Comparison of ENCODE assay signal across 20 cellular contexts in genomic region chr2:129301431-129301913, GRCh38.
DNase-seq lines count a peak whose midpoint lies in the region; ATAC-seq, FAIRE-seq and TF ChIP-seq lines count a peak whose summit lies in the region.
"Had no signal": no experiment of that assay in that cellular context is flagged by ENCODE, and none has a peak within 500 bp of the region (broad histone marks: within the 10 kb centered on the region; RNA-seq: fewer than 3 reads in every experiment).

No MANE protein-coding gene starts in this region.

- FAIRE-seq in GM12878 (lab: Jason Lieb, UNC) = no peak
- FAIRE-seq: A549, colon had no signal

- 13% methylated on average over 5 of the region's 5 CpGs for WGBS in GM12878 (ENCODE audit: insufficient coverage, insufficient replicate concordance, low lambda C conversion rate, missing lambda C conversion rate)
- whole genome bisulfite sequencing in psoas muscle, 3 donors = 14 to 27% (median 25%) methylated on average over 5 of the region's 5 CpGs

- no peak overlapping the region for H3K4me2 ChIP-seq in GM12878 (ENCODE audit: control insufficient read depth, insufficient read depth)
- H3K4me2 ChIP-seq: A549 had no signal

- H3K27me3 ChIP-seq in GM12878 (replicated peaks in 1 of 2; ENCODE audit: control insufficient read depth in 2 of 2, insufficient read depth in 2 of 2, low read length in 1 of 2) (0 out of 4 replicates have a peak, but pooled peaks cover 0 to 2% of the 10 kb centered on the region in 2 experiments), right atrium auricular region (no peaks in the 10 kb centered on the region), psoas muscle (ENCODE audit: insufficient read depth in 3 of 3, low read length in 2 of 3) (no peaks in the 10 kb centered on the region)
- H3K27me3 ChIP-seq: adrenal gland, foreskin keratinocyte had no signal

- no peaks in the 10 kb centered on the region for H3K36me3 ChIP-seq in GM12878 (ENCODE audit: control insufficient read depth in 2 of 2, insufficient read depth in 2 of 2, low read length in 1 of 2)
- H3K36me3 ChIP-seq in right atrium auricular region = no peaks in the 10 kb centered on the region
- H3K36me3 ChIP-seq in psoas muscle (ENCODE audit: insufficient read depth in 1 of 2, low read depth in 1 of 2) = no peaks in the 10 kb centered on the region
- H3K36me3 ChIP-seq: adrenal gland, prostate gland had no signal

- no peak overlapping the region for H3K9ac ChIP-seq in GM12878 (ENCODE audit: control insufficient read depth, insufficient read depth, low read length)

- RAD21 ChIA-PET in GM12878 (lab: Charles Lee; ENCODE audit: unreplicated experiment) = no interaction called here

- DNase-seq in Ammon's horn (ENCODE audit: low spot score) = peak; percentile 71
- DNase-seq in GM12878 (ENCODE audit: low read depth, low spot score) = no peak
- peak; percentile 61 for DNase-seq in right atrium auricular region (ENCODE audit: low spot score)
- peak in 1 of 2 donors; percentile 57 for DNase-seq in psoas muscle
- DNase-seq in NCI-H510A (lab: John Stamatoyannopoulos, UW) = no peak
- DNase-seq in NCI-H1436 treated with DMSO at 0.1 percent for 48 hours (lab: John Stamatoyannopoulos, UW) = no peak
- no peak for DNase-seq in DMS153 treated with DMSO at 0.1 percent for 48 hours (lab: John Stamatoyannopoulos, UW; ENCODE audit: unreplicated experiment)
- DNase-seq: activated CD4-positive, alpha-beta T cell treated with anti-CD3 and anti-CD28 coated beads for 1 hour; DMS79 treated with DMSO at 0.1 percent for 48 hours; foreskin keratinocyte; natural killer cell; NCI-H1436; NCI-H2227 treated with DMSO at 0.1 percent for 48 hours had no signal

- no peak overlapping the region for H3K27ac ChIP-seq in GM12878 (ENCODE audit: control insufficient read depth, insufficient read depth)
- H3K27ac ChIP-seq in right atrium auricular region = peak overlapping the region; percentile 9 to 18
- peak overlapping the region; percentile 58 for H3K27ac ChIP-seq in psoas muscle
- H3K27ac ChIP-seq: A549, foreskin keratinocyte, prostate gland, SK-N-MC had no signal

- in situ Hi-C loops in GM12878 (cut with MboI) = no loop called here

- TF ChIP-seq POLR2A in GM12878 (IDR thresholded peaks at IDR 0.05; ENCODE audit: low read depth, low read length) = no peak

- intact Hi-C loops in GM12878 (cut with micrococcal nuclease; ENCODE audit: unreplicated experiment) (no loop called here), psoas muscle (cut with DNase I) (no loop called here)

- CTCF ChIA-PET in GM12878 (lab: Yijun Ruan, JAX) = interaction anchor here (0.7 kb wide), 1 partner anchor 38 kb away, joined by 4 read pairs; no protein-coding TSS in a partner anchor

- H2AFZ ChIP-seq in GM12878 (ENCODE audit: control insufficient read depth, low read depth, low read length) = no peak overlapping the region

- no peaks in the 10 kb centered on the region for H4K20me1 ChIP-seq in GM12878 (ENCODE audit: control insufficient read depth, insufficient read depth)

- no peaks in the 10 kb centered on the region for H3K79me2 ChIP-seq in GM12878 (ENCODE audit: control insufficient read depth, insufficient read depth, low read length)

- TF ChIP-seq CTCF in GM12878 (IDR thresholded peaks at IDR 0.05 in 2 of 3, conservative IDR thresholded peaks at IDR 0.05 in 1 of 3; ENCODE audit: control insufficient read depth in 2 of 3, extremely low read depth in 1 of 3, insufficient read depth in 1 of 3, low read depth in 3 of 3, low read length in 3 of 3) = no peak
- no peak for TF ChIP-seq CTCF in right atrium auricular region (IDR thresholded peaks at IDR 0.05)
- no peak for TF ChIP-seq CTCF in psoas muscle (IDR thresholded peaks at IDR 0.05)

- TF ChIP-seq RAD21 in GM12878 (IDR thresholded peaks at IDR 0.05; ENCODE audit: insufficient read depth, low read depth, low read length) = no peak

- SMC1A ChIA-PET in GM12878 (lab: Charles Lee; ENCODE audit: uncharacterized antibody, unreplicated experiment) = no interaction called here

- BruUV-seq in GM12878 (replicated peaks; lab: Mats Ljungman, UMichigan) = no TSS peak

- H3K9me3 ChIP-seq in GM12878 (replicated peaks; ENCODE audit: control insufficient read depth, insufficient read depth, low read length) (no peaks in the 10 kb centered on the region; the same call in 2 of the 3 replicates), right atrium auricular region (no peaks in the 10 kb centered on the region), psoas muscle (no peaks in the 10 kb centered on the region)
- H3K9me3 ChIP-seq: A549, adrenal gland, prostate gland had no signal

- no peak for TF ChIP-seq EP300 in GM12878 (IDR thresholded peaks at IDR 0.05; ENCODE audit: borderline replicate concordance in 1 of 2, control insufficient read depth in 1 of 2, low read depth in 2 of 2, low read length in 2 of 2)

- no peaks in the 10 kb centered on the region for H3K4me1 ChIP-seq in GM12878 (ENCODE audit: control insufficient read depth, insufficient read depth, low read length)
- H3K4me1 ChIP-seq in right atrium auricular region = peaks cover 0 to 17% of the 10 kb centered on the region in 2 donors
- peaks cover 13% of the 10 kb centered on the region for H3K4me1 ChIP-seq in psoas muscle
- H3K4me1 ChIP-seq: A549, adrenal gland, foreskin keratinocyte, prostate gland had no signal

- POLR2A ChIA-PET in GM12878 (lab: Charles Lee) = no interaction called here

- H3K4me3 ChIP-seq in GM12878 = no peak overlapping the region
- no peak overlapping the region for H3K4me3 ChIP-seq in right atrium auricular region
- H3K4me3 ChIP-seq in psoas muscle = no peak overlapping the region
- H3K4me3 ChIP-seq: A549, adrenal gland, lung, prostate gland, SK-N-MC had no signal

- ATAC-seq in GM12878 = peak; percentile 22; the same call in 2 of the 3 replicates
- ATAC-seq in psoas muscle = peak; percentile 74 to 88 (median 84)
- no peak for ATAC-seq in GM21619 (IDR thresholded peaks at IDR 0.05; ENCODE audit: unreplicated experiment)
- ATAC-seq: A549, foreskin keratinocyte, natural killer cell had no signal

TF ChIP-seq in GM12878, 131 proteins besides CTCF, POLR2A, EP300 and RAD21:
- no peak for TF ChIP-seq SUZ12 (IDR thresholded peaks at IDR 0.05; ENCODE audit: unreplicated experiment)
- no peak for TF ChIP-seq PAX8 (IDR thresholded peaks at IDR 0.05)
- no peak for TF ChIP-seq TAF1 (IDR thresholded peaks at IDR 0.05; ENCODE audit: borderline replicate concordance, low read depth, low read length)
- no peak for TF ChIP-seq ELK1 (IDR thresholded peaks at IDR 0.05; ENCODE audit: low read depth, low read length)
- no peak for TF ChIP-seq E2F4 (IDR thresholded peaks at IDR 0.05; ENCODE audit: low read depth, low read length)
- TF ChIP-seq RELA (IDR thresholded peaks at IDR 0.05; ENCODE audit: borderline replicate concordance, partially characterized antibody) = no peak
- TF ChIP-seq IRF5 (IDR thresholded peaks at IDR 0.05; ENCODE audit: borderline replicate concordance) = no peak
- no peak for TF ChIP-seq POU2F2 (IDR thresholded peaks at IDR 0.05; ENCODE audit: borderline replicate concordance, low read depth, low read length)
- TF ChIP-seq SIN3A (IDR thresholded peaks at IDR 0.05; ENCODE audit: low read depth, low read length) = no peak
- TF ChIP-seq EZH2 (IDR thresholded peaks at IDR 0.05; ENCODE audit: borderline replicate concordance, control insufficient read depth, low read depth, low read length) = no peak
- TF ChIP-seq DPF2 (IDR thresholded peaks at IDR 0.05) = no peak
- no peak for TF ChIP-seq BCL11A (IDR thresholded peaks at IDR 0.05; ENCODE audit: low read depth, low read length)
- TF ChIP-seq HDAC6 (IDR thresholded peaks at IDR 0.05; ENCODE audit: unreplicated experiment) = no peak
- TF ChIP-seq PAX5 (IDR thresholded peaks at IDR 0.05; ENCODE audit: borderline replicate concordance, low read depth, low read length) = no peak
- no peak for TF ChIP-seq TARDBP (IDR thresholded peaks at IDR 0.05; ENCODE audit: borderline replicate concordance)
- TF ChIP-seq RBBP5 (conservative IDR thresholded peaks at IDR 0.05) = no peak
- no peak for TF ChIP-seq WRNIP1 (IDR thresholded peaks at IDR 0.05; ENCODE audit: borderline replicate concordance, low read depth, low read length)
- TF ChIP-seq NR2C1 (IDR thresholded peaks at IDR 0.05) = no peak
- no peak for TF ChIP-seq MYC (IDR thresholded peaks at IDR 0.05; ENCODE audit: insufficient read depth, insufficient read length, insufficient replicate concordance, low read length, severe bottlenecking)
- TF ChIP-seq BMI1 (IDR thresholded peaks at IDR 0.05; ENCODE audit: borderline replicate concordance) = no peak

Comparison
In these comparisons a context has a peak if more than half of its experiments do, and no peak if none do; other contexts are left out.
1. DNase-seq: peak in Ammon's horn (single experiment) and right atrium auricular region (single experiment); none in GM12878 (single experiment), NCI-H510A (single experiment), NCI-H1436 treated with DMSO at 0.1 percent for 48 hours (single experiment) and DMS153 treated with DMSO at 0.1 percent for 48 hours (single experiment).